In the genomic region with DNA sequence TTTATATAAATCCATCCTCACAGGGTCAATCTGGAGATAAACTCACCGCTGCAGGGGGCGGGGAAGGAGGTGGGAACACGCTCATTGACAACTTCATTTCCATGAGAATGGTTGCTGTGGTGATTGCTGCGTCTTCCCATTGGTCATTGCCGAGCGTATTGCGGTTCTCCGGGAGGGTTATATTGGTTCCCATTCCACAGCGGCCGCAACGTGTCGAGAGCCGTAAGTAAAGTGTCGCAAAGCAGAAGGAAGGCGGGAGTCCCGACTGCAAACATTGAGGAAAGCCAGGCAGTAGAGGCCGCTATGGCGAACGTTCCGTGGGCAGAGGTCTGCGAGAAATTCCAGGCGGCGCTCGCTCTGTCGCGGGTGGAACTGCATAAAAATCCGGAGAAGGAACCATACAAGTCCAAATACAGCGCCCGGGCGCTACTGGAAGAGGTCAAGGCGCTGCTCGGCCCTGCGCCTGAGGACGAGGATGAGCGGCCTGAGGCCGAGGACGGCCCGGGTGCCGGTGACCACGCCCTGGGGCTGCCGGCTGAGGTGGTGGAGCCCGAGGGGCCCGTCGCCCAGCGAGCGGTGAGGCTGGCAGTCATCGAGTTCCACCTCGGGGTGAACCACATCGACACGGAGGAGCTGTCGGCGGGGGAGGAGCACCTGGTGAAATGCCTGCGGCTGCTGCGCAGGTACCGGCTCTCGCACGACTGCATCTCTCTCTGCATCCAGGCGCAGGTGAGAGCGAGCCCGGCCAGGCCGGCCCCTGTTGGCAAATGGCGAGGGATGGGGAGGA, we compare ENCODE assay signal across 8 cellular contexts. TPM values are rescaled to one million over a fixed set of nuclear protein-coding genes. Genes with fewer than 3 reads are reported as not detected.
DNase-seq lines count a peak whose midpoint lies in the region; TF ChIP-seq lines count a peak whose summit lies in the region.

A gene with protein sequence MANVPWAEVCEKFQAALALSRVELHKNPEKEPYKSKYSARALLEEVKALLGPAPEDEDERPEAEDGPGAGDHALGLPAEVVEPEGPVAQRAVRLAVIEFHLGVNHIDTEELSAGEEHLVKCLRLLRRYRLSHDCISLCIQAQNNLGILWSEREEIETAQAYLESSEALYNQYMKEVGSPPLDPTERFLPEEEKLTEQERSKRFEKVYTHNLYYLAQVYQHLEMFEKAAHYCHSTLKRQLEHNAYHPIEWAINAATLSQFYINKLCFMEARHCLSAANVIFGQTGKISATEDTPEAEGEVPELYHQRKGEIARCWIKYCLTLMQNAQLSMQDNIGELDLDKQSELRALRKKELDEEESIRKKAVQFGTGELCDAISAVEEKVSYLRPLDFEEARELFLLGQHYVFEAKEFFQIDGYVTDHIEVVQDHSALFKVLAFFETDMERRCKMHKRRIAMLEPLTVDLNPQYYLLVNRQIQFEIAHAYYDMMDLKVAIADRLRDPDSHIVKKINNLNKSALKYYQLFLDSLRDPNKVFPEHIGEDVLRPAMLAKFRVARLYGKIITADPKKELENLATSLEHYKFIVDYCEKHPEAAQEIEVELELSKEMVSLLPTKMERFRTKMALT (plus strand): TSS at position 274 of the 787 bp plus-strand sequence. CDS start 30 bp downstream, at position 304.

- no peaks in the 10 kb centered on the region for H3K9me3 ChIP-seq in HAP-1
- no peaks in the 10 kb centered on the region for H3K9me3 ChIP-seq in MG63
- H3K9me3 ChIP-seq in SJCRH30 (replicated peaks): no peaks in the 10 kb centered on the region
- no peaks in the 10 kb centered on the region for H3K9me3 ChIP-seq in stomach smooth muscle (ENCODE audit: control insufficient read depth in 2 of 2, low read length in 2 of 2)

- H3K4me1 ChIP-seq in HAP-1 (peaks cover 19% of the 10 kb centered on the region; the same call in 1 of the 2 replicates), SJCRH30 (no peaks in the 10 kb centered on the region), stomach smooth muscle (ENCODE audit: control insufficient read depth, insufficient read depth, low read length) (peaks cover 34% of the 10 kb centered on the region)

- TF ChIP-seq CTCF in foreskin fibroblast (IDR thresholded peaks at IDR 0.05; ENCODE audit: low read depth, low read length) (peak; percentile 48), neural crest cell (conservative IDR thresholded peaks at IDR 0.05) (peak; percentile 59)

- peak; percentile 93 for DNase-seq in GDM1 (lab: John Stamatoyannopoulos, UW)
- peak; percentile 95 to 99 for DNase-seq in HAP-1 (ENCODE audit: low spot score in 2 of 2)
- DNase-seq in MG63: peak; percentile 95
- peak; percentile 89 to 94 for DNase-seq in SJCRH30
- peak; percentile 59 for DNase-seq in activated gamma-delta T cell treated with anti-CD3 and anti-CD28 coated beads, Interleukin-2, amount 50 U/mL, for 16 hours (ENCODE audit: low read depth)
- DNase-seq in foreskin fibroblast: peak; percentile 97 to 99
- DNase-seq in neural crest cell (ENCODE audit: low read depth, low spot score): peak; percentile 80

- peak within 1 kb of the TSS; percentile 79 for H3K4me3 ChIP-seq in HAP-1
- H3K4me3 ChIP-seq in MG63: peak within 1 kb of the TSS; percentile 87
- peak within 1 kb of the TSS; percentile 80 for H3K4me3 ChIP-seq in SJCRH30
- H3K4me3 ChIP-seq in foreskin fibroblast (ENCODE audit: low read depth in 1 of 2, low read length in 2 of 2): peak within 1 kb of the TSS; percentile 96 to 97
- H3K4me3 ChIP-seq in stomach smooth muscle (ENCODE audit: low read length in 2 of 2): peak within 1 kb of the TSS; percentile 64 to 98

- peak within 1 kb of the TSS; percentile 98 for H3K27ac Mint-ChIP-seq in neural crest cell (ENCODE audit: unreplicated experiment)

- no peaks in the 10 kb centered on the region for H3K27me3 Mint-ChIP-seq in neural crest cell (ENCODE audit: low read depth)

- no peaks in the 10 kb centered on the region for H3K36me3 Mint-ChIP-seq in neural crest cell (ENCODE audit: low read depth)

- no peaks in the 10 kb centered on the region for H3K9me3 Mint-ChIP-seq in neural crest cell

- H3K27me3 ChIP-seq in HAP-1 (ENCODE audit: low read depth) (no peaks in the 10 kb centered on the region), MG63 (no peaks in the 10 kb centered on the region), SJCRH30 (no peaks in the 10 kb centered on the region), stomach smooth muscle (ENCODE audit: control insufficient read depth in 1 of 2, insufficient read depth in 2 of 2, low read length in 2 of 2) (no peaks in the 10 kb centered on the region)

- in situ Hi-C loops in HAP-1 (cut with MboI; ENCODE audit: low sequenced_read_pairs): no loop called here

- peak within 1 kb of the TSS; percentile 96 for H3K4me3 Mint-ChIP-seq in neural crest cell

- peaks cover 23% of the 10 kb centered on the region for H3K36me3 ChIP-seq in HAP-1 (replicated peaks)
- peaks cover 39% of the 10 kb centered on the region for H3K36me3 ChIP-seq in MG63
- peaks cover 8% of the 10 kb centered on the region; the same call in 1 of the 2 replicates for H3K36me3 ChIP-seq in SJCRH30
- H3K36me3 ChIP-seq in stomach smooth muscle (ENCODE audit: control insufficient read depth in 2 of 2, insufficient read depth in 2 of 2, low read length in 2 of 2): peaks cover 4 to 6% of the 10 kb centered on the region in 2 donors

- H3K4me1 Mint-ChIP-seq in neural crest cell: peaks cover 36% of the 10 kb centered on the region

- H3K27ac ChIP-seq in SJCRH30 (peak within 1 kb of the TSS; percentile 45; the same call in 1 of the 2 replicates), stomach smooth muscle (ENCODE audit: low read length) (peak within 1 kb of the TSS; percentile 62)

- peak within 1 kb of the TSS; percentile 62 to 91 for H3K9ac ChIP-seq in stomach smooth muscle (ENCODE audit: low read length in 2 of 2)

RNA-seq across cellular contexts. Expression of the gene that starts here (rescaled TPM):
- 40.4 and 43.5 TPM in 2 replicates for total RNA-seq in MG63 (2014; rRNA removed; shearing (Covaris generic); ENCODE audit: low replicate concordance)
- 18.0 and 21.9 TPM in 2 replicates for total RNA-seq in SJCRH30 (2014; rRNA removed; shearing (Covaris generic))
- 27.7 and 27.8 TPM in 2 replicates for total RNA-seq in neural crest cell

Comparison
In these comparisons a context has a peak if more than half of its experiments do, and no peak if none do; other contexts are left out.
1. Peak in every context shown above with its lines: DNase-seq, H3K4me3 ChIP-seq and H3K27ac ChIP-seq.